Comparison of ENCODE assay signal across 1 cellular context in the genomic region with DNA sequence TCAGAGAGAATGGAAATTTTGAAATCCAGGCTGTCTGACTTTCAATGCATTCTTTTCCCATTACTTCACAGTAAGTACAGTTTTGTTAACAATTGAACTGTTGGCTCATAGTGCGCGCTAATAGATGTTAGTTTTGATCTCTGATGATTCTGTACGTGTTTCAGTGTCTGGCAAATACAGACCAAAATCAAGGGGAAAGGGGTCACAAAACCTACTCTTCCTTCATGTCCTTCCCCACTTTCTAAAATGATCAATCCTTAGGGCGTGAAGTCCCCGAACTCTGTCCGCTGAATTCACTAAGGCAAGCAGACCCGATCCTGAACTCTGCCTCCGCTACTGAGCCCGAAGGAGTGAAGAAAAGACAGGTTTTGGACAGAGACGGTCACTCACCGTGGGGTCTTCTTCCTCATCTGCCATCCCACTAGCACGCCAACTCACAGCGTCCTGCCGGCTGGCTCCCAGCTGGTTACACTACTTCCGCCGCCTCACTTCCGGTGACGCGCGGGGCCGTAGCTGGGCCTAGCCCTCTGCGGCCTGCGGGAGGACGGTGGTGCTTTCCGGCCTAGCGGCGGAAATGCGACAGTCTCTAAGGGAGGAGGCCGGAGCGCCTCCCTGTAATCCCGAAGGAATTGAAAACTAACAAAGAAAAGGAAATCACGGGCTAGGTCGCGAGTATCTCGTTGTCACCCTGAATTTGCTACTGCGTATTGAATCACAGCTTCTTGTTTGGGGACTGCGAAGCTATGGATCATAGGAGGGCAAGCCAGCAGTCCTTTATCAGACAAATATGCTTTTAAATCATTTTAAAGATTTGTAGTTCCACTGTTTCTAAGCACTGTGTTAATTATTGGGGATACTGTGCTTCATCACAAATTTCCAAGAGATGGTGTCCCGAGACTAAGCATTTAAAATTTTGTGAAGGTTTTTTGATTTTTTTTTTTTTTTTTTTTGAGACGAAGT.
TF ChIP-seq lines count a peak whose summit lies in the region.

A gene with protein sequence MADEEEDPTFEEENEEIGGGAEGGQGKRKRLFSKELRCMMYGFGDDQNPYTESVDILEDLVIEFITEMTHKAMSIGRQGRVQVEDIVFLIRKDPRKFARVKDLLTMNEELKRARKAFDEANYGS (minus strand): TSS at position 473 of the 960 bp plus-strand sequence. CDS start 56 bp downstream, at position 417.

TF ChIP-seq in HepG2, 621 proteins besides CTCF, POLR2A, EP300 and RAD21 (continued from another document and continues in another):
- TF ChIP-seq, protein P1, sequence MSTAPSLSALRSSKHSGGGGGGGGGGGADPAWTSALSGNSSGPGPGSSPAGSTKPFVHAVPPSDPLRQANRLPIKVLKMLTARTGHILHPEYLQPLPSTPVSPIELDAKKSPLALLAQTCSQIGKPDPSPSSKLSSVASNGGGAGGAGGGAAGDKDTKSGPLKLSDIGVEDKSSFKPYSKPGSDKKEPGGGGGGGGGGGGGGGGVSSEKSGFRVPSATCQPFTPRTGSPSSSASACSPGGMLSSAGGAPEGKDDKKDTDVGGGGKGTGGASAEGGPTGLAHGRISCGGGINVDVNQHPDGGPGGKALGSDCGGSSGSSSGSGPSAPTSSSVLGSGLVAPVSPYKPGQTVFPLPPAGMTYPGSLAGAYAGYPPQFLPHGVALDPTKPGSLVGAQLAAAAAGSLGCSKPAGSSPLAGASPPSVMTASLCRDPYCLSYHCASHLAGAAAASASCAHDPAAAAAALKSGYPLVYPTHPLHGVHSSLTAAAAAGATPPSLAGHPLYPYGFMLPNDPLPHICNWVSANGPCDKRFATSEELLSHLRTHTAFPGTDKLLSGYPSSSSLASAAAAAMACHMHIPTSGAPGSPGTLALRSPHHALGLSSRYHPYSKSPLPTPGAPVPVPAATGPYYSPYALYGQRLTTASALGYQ (CRISPR knock-in tag; IDR thresholded peaks at IDR 0.05): no peak
- TF ChIP-seq ZKSCAN8 (CRISPR knock-in tag; IDR thresholded peaks at IDR 0.05; ENCODE audit: borderline replicate concordance): peak; percentile 85; the same call in 1 of the 2 replicates
- TF ChIP-seq ISL2 (CRISPR knock-in tag; IDR thresholded peaks at IDR 0.05): peak; percentile 62; the same call in 1 of the 2 replicates
- no peak for TF ChIP-seq ZNF383 (CRISPR knock-in tag; IDR thresholded peaks at IDR 0.05; ENCODE audit: borderline replicate concordance)
- peak; percentile 80 for TF ChIP-seq KDM5A (IDR thresholded peaks at IDR 0.05; ENCODE audit: borderline replicate concordance, low read length)
- TF ChIP-seq ZFP36L1 (CRISPR knock-in tag; IDR thresholded peaks at IDR 0.05): 0 out of 2 replicates have a peak, but pooled peaks have one; percentile 41
- peak; percentile 76; the same call in 1 of the 2 replicates for TF ChIP-seq GATA4 (IDR thresholded peaks at IDR 0.05; ENCODE audit: borderline replicate concordance, low read depth)
- no peak for TF ChIP-seq ZNF766 (CRISPR knock-in tag; IDR thresholded peaks at IDR 0.05; ENCODE audit: borderline replicate concordance)
- TF ChIP-seq, protein P2, sequence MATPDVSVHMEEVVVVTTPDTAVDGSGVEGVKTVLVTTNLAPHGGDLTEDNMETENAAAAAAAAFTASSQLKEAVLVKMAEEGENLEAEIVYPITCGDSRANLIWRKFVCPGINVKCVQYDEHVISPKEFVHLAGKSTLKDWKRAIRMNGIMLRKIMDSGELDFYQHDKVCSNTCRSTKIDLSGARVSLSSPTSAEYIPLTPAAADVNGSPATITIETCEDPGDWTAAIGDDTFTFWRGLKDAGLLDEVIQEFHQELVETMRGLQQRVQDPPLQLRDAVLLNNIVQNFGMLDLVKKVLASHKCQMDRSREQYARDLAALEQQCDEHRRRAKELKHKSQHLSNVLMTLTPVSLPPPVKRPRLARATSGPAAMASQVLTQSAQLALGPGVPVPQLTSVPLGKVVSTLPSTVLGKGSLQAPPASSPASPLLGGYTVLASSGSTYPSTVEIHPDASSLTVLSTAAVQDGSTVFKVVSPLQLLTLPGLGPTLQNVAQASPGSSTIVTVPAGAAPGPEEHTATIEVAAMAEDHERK (CRISPR knock-in tag; IDR thresholded peaks at IDR 0.05; ENCODE audit: low read depth): peak; percentile 51; the same call in 1 of the 2 replicates
- TF ChIP-seq MAF1 (CRISPR knock-in tag; IDR thresholded peaks at IDR 0.05; ENCODE audit: borderline replicate concordance): no peak
- TF ChIP-seq TCF12 (IDR thresholded peaks at IDR 0.05): no peak
- no peak for TF ChIP-seq TCF12 (CRISPR knock-in tag; IDR thresholded peaks at IDR 0.05)
- TF ChIP-seq ZNF329 (CRISPR knock-in tag; IDR thresholded peaks at IDR 0.05; ENCODE audit: low read depth): no peak
- TF ChIP-seq, protein P3, sequence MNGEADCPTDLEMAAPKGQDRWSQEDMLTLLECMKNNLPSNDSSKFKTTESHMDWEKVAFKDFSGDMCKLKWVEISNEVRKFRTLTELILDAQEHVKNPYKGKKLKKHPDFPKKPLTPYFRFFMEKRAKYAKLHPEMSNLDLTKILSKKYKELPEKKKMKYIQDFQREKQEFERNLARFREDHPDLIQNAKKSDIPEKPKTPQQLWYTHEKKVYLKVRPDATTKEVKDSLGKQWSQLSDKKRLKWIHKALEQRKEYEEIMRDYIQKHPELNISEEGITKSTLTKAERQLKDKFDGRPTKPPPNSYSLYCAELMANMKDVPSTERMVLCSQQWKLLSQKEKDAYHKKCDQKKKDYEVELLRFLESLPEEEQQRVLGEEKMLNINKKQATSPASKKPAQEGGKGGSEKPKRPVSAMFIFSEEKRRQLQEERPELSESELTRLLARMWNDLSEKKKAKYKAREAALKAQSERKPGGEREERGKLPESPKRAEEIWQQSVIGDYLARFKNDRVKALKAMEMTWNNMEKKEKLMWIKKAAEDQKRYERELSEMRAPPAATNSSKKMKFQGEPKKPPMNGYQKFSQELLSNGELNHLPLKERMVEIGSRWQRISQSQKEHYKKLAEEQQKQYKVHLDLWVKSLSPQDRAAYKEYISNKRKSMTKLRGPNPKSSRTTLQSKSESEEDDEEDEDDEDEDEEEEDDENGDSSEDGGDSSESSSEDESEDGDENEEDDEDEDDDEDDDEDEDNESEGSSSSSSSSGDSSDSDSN (CRISPR knock-in tag; IDR thresholded peaks at IDR 0.05): peak; percentile 85
- no peak for TF ChIP-seq TCF7 (IDR thresholded peaks at IDR 0.05; ENCODE audit: low read depth)
- TF ChIP-seq, protein P4, sequence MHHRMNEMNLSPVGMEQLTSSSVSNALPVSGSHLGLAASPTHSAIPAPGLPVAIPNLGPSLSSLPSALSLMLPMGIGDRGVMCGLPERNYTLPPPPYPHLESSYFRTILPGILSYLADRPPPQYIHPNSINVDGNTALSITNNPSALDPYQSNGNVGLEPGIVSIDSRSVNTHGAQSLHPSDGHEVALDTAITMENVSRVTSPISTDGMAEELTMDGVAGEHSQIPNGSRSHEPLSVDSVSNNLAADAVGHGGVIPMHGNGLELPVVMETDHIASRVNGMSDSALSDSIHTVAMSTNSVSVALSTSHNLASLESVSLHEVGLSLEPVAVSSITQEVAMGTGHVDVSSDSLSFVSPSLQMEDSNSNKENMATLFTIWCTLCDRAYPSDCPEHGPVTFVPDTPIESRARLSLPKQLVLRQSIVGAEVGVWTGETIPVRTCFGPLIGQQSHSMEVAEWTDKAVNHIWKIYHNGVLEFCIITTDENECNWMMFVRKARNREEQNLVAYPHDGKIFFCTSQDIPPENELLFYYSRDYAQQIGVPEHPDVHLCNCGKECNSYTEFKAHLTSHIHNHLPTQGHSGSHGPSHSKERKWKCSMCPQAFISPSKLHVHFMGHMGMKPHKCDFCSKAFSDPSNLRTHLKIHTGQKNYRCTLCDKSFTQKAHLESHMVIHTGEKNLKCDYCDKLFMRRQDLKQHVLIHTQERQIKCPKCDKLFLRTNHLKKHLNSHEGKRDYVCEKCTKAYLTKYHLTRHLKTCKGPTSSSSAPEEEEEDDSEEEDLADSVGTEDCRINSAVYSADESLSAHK (CRISPR knock-in tag; IDR thresholded peaks at IDR 0.05; ENCODE audit: borderline replicate concordance): no peak
- no peak for TF ChIP-seq ZNF224 (CRISPR knock-in tag; IDR thresholded peaks at IDR 0.05)
- peak; percentile 70 for TF ChIP-seq CBX1 (IDR thresholded peaks at IDR 0.05; ENCODE audit: low read depth)
- TF ChIP-seq KLF15 (CRISPR knock-in tag; IDR thresholded peaks at IDR 0.05; ENCODE audit: borderline replicate concordance): peak; percentile 15; the same call in 1 of the 2 replicates
- TF ChIP-seq MED13 (CRISPR knock-in tag; IDR thresholded peaks at IDR 0.05): no peak
- peak in 1 of 2 experiments; percentile 87; a peak in 2 of 4 replicates for TF ChIP-seq KLF16 (CRISPR knock-in tag; IDR thresholded peaks at IDR 0.05)
- peak; percentile 100 for TF ChIP-seq SAP130 (CRISPR knock-in tag; IDR thresholded peaks at IDR 0.05; ENCODE audit: low read depth)
- no peak for TF ChIP-seq ZNF672 (CRISPR knock-in tag; IDR thresholded peaks at IDR 0.05)
- TF ChIP-seq, protein P5, sequence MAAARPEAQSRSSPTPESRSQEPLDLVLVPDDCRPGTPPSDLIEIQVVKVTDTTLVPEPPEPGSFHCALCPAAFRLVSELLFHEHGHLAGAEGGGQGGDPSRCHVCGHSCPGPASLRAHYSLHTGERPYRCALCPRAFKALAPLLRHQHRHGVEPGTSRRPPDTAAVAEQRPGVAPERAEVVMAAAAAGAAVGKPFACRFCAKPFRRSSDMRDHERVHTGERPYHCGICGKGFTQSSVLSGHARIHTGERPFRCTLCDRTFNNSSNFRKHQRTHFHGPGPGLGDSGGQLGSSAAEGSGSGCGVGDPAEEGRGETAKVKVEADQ (CRISPR knock-in tag; IDR thresholded peaks at IDR 0.05; ENCODE audit: borderline replicate concordance): no peak
- 0 out of 2 replicates have a peak, but pooled peaks have one; percentile 40 for TF ChIP-seq NRL (CRISPR knock-in tag; IDR thresholded peaks at IDR 0.05; ENCODE audit: borderline replicate concordance)
- TF ChIP-seq, protein P6, sequence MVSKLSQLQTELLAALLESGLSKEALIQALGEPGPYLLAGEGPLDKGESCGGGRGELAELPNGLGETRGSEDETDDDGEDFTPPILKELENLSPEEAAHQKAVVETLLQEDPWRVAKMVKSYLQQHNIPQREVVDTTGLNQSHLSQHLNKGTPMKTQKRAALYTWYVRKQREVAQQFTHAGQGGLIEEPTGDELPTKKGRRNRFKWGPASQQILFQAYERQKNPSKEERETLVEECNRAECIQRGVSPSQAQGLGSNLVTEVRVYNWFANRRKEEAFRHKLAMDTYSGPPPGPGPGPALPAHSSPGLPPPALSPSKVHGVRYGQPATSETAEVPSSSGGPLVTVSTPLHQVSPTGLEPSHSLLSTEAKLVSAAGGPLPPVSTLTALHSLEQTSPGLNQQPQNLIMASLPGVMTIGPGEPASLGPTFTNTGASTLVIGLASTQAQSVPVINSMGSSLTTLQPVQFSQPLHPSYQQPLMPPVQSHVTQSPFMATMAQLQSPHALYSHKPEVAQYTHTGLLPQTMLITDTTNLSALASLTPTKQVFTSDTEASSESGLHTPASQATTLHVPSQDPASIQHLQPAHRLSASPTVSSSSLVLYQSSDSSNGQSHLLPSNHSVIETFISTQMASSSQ (IDR thresholded peaks at IDR 0.05; ENCODE audit: low read depth): no peak
- TF ChIP-seq, protein P6 (CRISPR knock-in tag; IDR thresholded peaks at IDR 0.05; ENCODE audit: borderline replicate concordance): peak; percentile 49; the same call in 1 of the 2 replicates
- TF ChIP-seq ZNF138 (CRISPR knock-in tag; IDR thresholded peaks at IDR 0.05; ENCODE audit: low read depth): no peak
- TF ChIP-seq, protein P7, sequence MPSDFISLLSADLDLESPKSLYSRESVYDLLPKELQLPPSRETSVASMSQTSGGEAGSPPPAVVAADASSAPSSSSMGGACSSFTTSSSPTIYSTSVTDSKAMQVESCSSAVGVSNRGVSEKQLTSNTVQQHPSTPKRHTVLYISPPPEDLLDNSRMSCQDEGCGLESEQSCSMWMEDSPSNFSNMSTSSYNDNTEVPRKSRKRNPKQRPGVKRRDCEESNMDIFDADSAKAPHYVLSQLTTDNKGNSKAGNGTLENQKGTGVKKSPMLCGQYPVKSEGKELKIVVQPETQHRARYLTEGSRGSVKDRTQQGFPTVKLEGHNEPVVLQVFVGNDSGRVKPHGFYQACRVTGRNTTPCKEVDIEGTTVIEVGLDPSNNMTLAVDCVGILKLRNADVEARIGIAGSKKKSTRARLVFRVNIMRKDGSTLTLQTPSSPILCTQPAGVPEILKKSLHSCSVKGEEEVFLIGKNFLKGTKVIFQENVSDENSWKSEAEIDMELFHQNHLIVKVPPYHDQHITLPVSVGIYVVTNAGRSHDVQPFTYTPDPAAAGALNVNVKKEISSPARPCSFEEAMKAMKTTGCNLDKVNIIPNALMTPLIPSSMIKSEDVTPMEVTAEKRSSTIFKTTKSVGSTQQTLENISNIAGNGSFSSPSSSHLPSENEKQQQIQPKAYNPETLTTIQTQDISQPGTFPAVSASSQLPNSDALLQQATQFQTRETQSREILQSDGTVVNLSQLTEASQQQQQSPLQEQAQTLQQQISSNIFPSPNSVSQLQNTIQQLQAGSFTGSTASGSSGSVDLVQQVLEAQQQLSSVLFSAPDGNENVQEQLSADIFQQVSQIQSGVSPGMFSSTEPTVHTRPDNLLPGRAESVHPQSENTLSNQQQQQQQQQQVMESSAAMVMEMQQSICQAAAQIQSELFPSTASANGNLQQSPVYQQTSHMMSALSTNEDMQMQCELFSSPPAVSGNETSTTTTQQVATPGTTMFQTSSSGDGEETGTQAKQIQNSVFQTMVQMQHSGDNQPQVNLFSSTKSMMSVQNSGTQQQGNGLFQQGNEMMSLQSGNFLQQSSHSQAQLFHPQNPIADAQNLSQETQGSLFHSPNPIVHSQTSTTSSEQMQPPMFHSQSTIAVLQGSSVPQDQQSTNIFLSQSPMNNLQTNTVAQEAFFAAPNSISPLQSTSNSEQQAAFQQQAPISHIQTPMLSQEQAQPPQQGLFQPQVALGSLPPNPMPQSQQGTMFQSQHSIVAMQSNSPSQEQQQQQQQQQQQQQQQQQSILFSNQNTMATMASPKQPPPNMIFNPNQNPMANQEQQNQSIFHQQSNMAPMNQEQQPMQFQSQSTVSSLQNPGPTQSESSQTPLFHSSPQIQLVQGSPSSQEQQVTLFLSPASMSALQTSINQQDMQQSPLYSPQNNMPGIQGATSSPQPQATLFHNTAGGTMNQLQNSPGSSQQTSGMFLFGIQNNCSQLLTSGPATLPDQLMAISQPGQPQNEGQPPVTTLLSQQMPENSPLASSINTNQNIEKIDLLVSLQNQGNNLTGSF (CRISPR knock-in tag; IDR thresholded peaks at IDR 0.05): no peak
- no peak for TF ChIP-seq SMARCE1 (IDR thresholded peaks at IDR 0.05; ENCODE audit: borderline replicate concordance)
- TF ChIP-seq, protein P8, sequence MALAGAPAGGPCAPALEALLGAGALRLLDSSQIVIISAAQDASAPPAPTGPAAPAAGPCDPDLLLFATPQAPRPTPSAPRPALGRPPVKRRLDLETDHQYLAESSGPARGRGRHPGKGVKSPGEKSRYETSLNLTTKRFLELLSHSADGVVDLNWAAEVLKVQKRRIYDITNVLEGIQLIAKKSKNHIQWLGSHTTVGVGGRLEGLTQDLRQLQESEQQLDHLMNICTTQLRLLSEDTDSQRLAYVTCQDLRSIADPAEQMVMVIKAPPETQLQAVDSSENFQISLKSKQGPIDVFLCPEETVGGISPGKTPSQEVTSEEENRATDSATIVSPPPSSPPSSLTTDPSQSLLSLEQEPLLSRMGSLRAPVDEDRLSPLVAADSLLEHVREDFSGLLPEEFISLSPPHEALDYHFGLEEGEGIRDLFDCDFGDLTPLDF (CRISPR knock-in tag; IDR thresholded peaks at IDR 0.05): 0 out of 2 replicates have a peak, but pooled peaks have one; percentile 25
